In genomic region chr10:103712898-103713498, GRCh38 we compare ENCODE assay signal across 9 cellular contexts.
DNase-seq lines count a peak whose midpoint lies in the region; ATAC-seq and TF ChIP-seq lines count a peak whose summit lies in the region.
"Had no signal": no experiment of that assay in that cellular context is flagged by ENCODE, and none has a peak within 500 bp of the region (broad histone marks: within the 10 kb centered on the region; RNA-seq: fewer than 3 reads in every experiment).

No MANE protein-coding gene starts in this region.

- no peaks in the 10 kb centered on the region for H3K27me3 Mint-ChIP-seq in type B pancreatic cell

- no peak for TF ChIP-seq EP300 in gastroesophageal sphincter (IDR thresholded peaks at IDR 0.05)

- H3K9me3 ChIP-seq in gastroesophageal sphincter (no peaks in the 10 kb centered on the region), parathyroid adenoma (ENCODE audit: control insufficient read depth, low read length) (no peaks in the 10 kb centered on the region)

- H3K9me3 Mint-ChIP-seq in type B pancreatic cell: peaks cover 4% of the 10 kb centered on the region
- H3K9me3 Mint-ChIP-seq: IgD-negative memory B cell had no signal

- no peaks in the 10 kb centered on the region for H3K36me3 Mint-ChIP-seq in type B pancreatic cell
- H3K36me3 Mint-ChIP-seq: IgD-negative memory B cell had no signal

- H3K4me3 ChIP-seq in Jurkat, Clone E6-1 (ENCODE audit: low read length): no peak overlapping the region
- H3K4me3 ChIP-seq in gastroesophageal sphincter (no peak overlapping the region), parathyroid adenoma (ENCODE audit: low read depth, low read length) (no peak overlapping the region)

- peak in 3 of 4 experiments; percentile 93 to 97 (median 96) for TF ChIP-seq CTCF in gastroesophageal sphincter (IDR thresholded peaks at IDR 0.05)
- peak; percentile 93 for TF ChIP-seq CTCF in parathyroid adenoma (IDR thresholded peaks at IDR 0.05)
- peak; percentile 96 for TF ChIP-seq CTCF in type B pancreatic cell (conservative IDR thresholded peaks at IDR 0.05)

- H3K4me1 Mint-ChIP-seq in type B pancreatic cell (ENCODE audit: unreplicated experiment): peaks cover 24% of the 10 kb centered on the region
- H3K4me1 Mint-ChIP-seq: IgD-negative memory B cell had no signal

- no peaks in the 10 kb centered on the region for H3K27me3 ChIP-seq in gastroesophageal sphincter
- H3K27me3 ChIP-seq in parathyroid adenoma (ENCODE audit: control insufficient read depth, insufficient read depth, low read length): no peaks in the 10 kb centered on the region

- ATAC-seq in GM18868 (IDR thresholded peaks at IDR 0.05; ENCODE audit: unreplicated experiment) (peak; percentile 87), gastroesophageal sphincter (peak; percentile 76)

- H3K27ac Mint-ChIP-seq in type B pancreatic cell: peak overlapping the region; percentile 75
- H3K27ac Mint-ChIP-seq: IgD-negative memory B cell had no signal

- no peak overlapping the region for H3K4me3 Mint-ChIP-seq in type B pancreatic cell
- H3K4me3 Mint-ChIP-seq: IgD-negative memory B cell had no signal

- H3K4me1 ChIP-seq in gastroesophageal sphincter (peaks cover 0 to 44% (median 0%) of the 10 kb centered on the region in 3 donors), parathyroid adenoma (no peaks in the 10 kb centered on the region)

- H3K4me2 ChIP-seq in parathyroid adenoma (ENCODE audit: low read length): no peak overlapping the region

- H3K36me3 ChIP-seq in gastroesophageal sphincter (no peaks in the 10 kb centered on the region), parathyroid adenoma (ENCODE audit: control insufficient read depth, insufficient read depth, low read length) (no peaks in the 10 kb centered on the region)

- H3K27ac ChIP-seq in gastroesophageal sphincter (peak overlapping the region in 1 of 4 donors; percentile 27), parathyroid adenoma (no peak overlapping the region)

- 5 to 33% methylated on average over 3 of the region's 8 CpGs for WGBS in gastroesophageal sphincter (ENCODE audit: low coverage in 1 of 2), 2 donors

- no peaks in the 10 kb centered on the region for H3K79me2 ChIP-seq in parathyroid adenoma

- H3K9ac ChIP-seq in parathyroid adenoma: no peak overlapping the region

- no peak for TF ChIP-seq POLR2A in gastroesophageal sphincter (IDR thresholded peaks at IDR 0.05)

- no peak overlapping the region for H2AFZ ChIP-seq in parathyroid adenoma

- DNase-seq in AML-193 (lab: John Stamatoyannopoulos, UW) (peak; percentile 60 to 75), SK-N-DZ (ENCODE audit: low spot score) (peak; percentile 71), type B pancreatic cell (ENCODE audit: extremely low spot score, unreplicated experiment) (peak; percentile 83)
- DNase-seq in Jurkat, Clone E6-1 (ENCODE audit: low read depth, low spot score): peak; percentile 54
- DNase-seq in activated naive CD4-positive, alpha-beta T cell (lab: John Stamatoyannopoulos, UW): peak; percentile 48 to 71 (median 66)
